In the genomic region with DNA sequence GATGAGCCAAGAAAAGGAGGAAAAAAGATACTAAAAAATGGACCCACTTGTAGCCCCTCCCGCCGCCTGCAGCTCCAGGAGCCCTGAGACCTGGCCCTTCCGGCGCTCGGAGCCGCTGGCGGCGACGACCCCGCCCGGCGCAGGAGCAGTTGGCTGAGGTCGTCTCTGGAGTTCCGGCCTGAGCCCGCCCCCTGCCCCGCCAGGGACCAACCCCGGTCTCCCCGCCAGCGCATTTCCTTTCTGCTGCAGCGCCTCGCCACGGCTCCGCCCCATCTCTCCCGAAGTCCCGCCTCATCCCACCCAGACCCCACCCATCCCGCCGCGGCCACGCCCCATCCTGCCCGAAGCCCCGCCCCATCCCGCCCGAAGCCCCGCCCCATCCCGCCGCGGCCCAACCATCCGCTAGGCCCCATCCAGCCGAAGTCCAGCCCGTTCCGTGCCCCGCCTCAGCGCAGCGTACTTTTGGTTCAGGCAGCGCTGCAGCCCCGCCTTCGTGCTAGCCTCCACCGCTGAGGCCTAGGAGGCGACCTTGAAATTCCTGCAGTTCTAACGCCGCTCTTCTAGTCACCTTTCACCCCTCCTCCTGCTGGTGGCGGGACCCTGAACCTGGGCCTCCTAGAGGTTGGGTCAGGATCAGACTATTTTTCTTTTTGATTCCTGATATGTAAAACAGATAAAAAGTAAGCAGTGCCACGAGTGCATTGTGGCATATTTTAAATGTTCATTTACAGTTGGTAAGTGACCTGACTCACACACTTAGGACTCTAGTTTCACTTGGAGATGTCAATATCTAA, we compare ENCODE assay signal across 1 cellular context.
TF ChIP-seq lines count a peak whose summit lies in the region.

A gene with protein sequence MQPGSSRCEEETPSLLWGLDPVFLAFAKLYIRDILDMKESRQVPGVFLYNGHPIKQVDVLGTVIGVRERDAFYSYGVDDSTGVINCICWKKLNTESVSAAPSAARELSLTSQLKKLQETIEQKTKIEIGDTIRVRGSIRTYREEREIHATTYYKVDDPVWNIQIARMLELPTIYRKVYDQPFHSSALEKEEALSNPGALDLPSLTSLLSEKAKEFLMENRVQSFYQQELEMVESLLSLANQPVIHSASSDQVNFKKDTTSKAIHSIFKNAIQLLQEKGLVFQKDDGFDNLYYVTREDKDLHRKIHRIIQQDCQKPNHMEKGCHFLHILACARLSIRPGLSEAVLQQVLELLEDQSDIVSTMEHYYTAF (minus strand): TSS at position 132 of the 794 bp plus-strand sequence. CDS start 590 bp downstream, outside the sequence.

TF ChIP-seq in HepG2, 621 proteins besides CTCF, POLR2A, EP300 and RAD21 (continued from another document and continues in another):
- TF ChIP-seq, protein P1, sequence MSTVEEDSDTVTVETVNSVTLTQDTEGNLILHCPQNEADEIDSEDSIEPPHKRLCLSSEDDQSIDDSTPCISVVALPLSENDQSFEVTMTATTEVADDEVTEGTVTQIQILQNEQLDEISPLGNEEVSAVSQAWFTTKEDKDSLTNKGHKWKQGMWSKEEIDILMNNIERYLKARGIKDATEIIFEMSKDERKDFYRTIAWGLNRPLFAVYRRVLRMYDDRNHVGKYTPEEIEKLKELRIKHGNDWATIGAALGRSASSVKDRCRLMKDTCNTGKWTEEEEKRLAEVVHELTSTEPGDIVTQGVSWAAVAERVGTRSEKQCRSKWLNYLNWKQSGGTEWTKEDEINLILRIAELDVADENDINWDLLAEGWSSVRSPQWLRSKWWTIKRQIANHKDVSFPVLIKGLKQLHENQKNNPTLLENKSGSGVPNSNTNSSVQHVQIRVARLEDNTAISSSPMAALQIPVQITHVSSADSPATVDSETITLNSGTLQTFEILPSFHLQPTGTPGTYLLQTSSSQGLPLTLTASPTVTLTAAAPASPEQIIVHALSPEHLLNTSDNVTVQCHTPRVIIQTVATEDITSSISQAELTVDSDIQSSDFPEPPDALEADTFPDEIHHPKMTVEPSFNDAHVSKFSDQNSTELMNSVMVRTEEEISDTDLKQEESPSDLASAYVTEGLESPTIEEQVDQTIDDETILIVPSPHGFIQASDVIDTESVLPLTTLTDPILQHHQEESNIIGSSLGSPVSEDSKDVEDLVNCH (CRISPR knock-in tag; IDR thresholded peaks at IDR 0.05), result no peak
- TF ChIP-seq GZF1 (CRISPR knock-in tag; IDR thresholded peaks at IDR 0.05) (no peak), MYC (CRISPR knock-in tag; IDR thresholded peaks at IDR 0.05; ENCODE audit: borderline replicate concordance) (peak; percentile 66; the same call in 1 of the 2 replicates), HNRNPH1 (optimal IDR thresholded peaks at IDR 0.05; ENCODE audit: low read depth, low read length) (no peak), ZNF572 (CRISPR knock-in tag; IDR thresholded peaks at IDR 0.05) (no peak), DNMT3B (CRISPR knock-in tag; conservative IDR thresholded peaks at IDR 0.05) (no peak), DPF2 (CRISPR knock-in tag; IDR thresholded peaks at IDR 0.05; ENCODE audit: borderline replicate concordance, low read depth) (peak; percentile 70; the same call in 1 of the 2 replicates), ZNF30 (CRISPR knock-in tag; IDR thresholded peaks at IDR 0.05) (no peak), KDM5B (CRISPR knock-in tag; IDR thresholded peaks at IDR 0.05; ENCODE audit: borderline replicate concordance) (peak; percentile 85; the same call in 1 of the 2 replicates), PITX1 (CRISPR knock-in tag; IDR thresholded peaks at IDR 0.05) (no peak; the same call in 1 of the 2 replicates), ZNF101 (CRISPR knock-in tag; IDR thresholded peaks at IDR 0.05; ENCODE audit: borderline replicate concordance, low read depth) (no peak), ISX (CRISPR knock-in tag; conservative IDR thresholded peaks at IDR 0.05) (no peak), ZNF841 (CRISPR knock-in tag; IDR thresholded peaks at IDR 0.05; ENCODE audit: borderline replicate concordance) (no peak), ZNF251 (CRISPR knock-in tag; IDR thresholded peaks at IDR 0.05) (no peak), TEAD3 (CRISPR knock-in tag; optimal IDR thresholded peaks at IDR 0.05; ENCODE audit: borderline replicate concordance) (peak; percentile 99), ZNF614 (CRISPR knock-in tag; IDR thresholded peaks at IDR 0.05; ENCODE audit: borderline replicate concordance) (peak; percentile 83), ZNF317 (CRISPR knock-in tag; IDR thresholded peaks at IDR 0.05) (no peak)
- TF ChIP-seq, protein P2, sequence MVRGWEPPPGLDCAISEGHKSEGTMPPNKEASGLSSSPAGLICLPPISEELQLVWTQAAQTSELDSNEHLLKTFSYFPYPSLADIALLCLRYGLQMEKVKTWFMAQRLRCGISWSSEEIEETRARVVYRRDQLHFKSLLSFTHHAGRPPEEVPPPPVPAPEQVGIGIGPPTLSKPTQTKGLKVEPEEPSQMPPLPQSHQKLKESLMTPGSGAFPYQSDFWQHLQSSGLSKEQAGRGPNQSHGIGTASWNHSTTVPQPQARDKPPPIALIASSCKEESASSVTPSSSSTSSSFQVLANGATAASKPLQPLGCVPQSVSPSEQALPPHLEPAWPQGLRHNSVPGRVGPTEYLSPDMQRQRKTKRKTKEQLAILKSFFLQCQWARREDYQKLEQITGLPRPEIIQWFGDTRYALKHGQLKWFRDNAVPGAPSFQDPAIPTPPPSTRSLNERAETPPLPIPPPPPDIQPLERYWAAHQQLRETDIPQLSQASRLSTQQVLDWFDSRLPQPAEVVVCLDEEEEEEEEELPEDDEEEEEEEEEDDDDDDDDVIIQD (CRISPR knock-in tag; IDR thresholded peaks at IDR 0.05; ENCODE audit: low read depth), result peak; percentile 61; the same call in 1 of the 2 replicates
- TF ChIP-seq, protein P3, sequence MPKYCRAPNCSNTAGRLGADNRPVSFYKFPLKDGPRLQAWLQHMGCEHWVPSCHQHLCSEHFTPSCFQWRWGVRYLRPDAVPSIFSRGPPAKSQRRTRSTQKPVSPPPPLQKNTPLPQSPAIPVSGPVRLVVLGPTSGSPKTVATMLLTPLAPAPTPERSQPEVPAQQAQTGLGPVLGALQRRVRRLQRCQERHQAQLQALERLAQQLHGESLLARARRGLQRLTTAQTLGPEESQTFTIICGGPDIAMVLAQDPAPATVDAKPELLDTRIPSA (CRISPR knock-in tag; IDR thresholded peaks at IDR 0.05; ENCODE audit: borderline replicate concordance), result no peak
- TF ChIP-seq, protein P4, sequence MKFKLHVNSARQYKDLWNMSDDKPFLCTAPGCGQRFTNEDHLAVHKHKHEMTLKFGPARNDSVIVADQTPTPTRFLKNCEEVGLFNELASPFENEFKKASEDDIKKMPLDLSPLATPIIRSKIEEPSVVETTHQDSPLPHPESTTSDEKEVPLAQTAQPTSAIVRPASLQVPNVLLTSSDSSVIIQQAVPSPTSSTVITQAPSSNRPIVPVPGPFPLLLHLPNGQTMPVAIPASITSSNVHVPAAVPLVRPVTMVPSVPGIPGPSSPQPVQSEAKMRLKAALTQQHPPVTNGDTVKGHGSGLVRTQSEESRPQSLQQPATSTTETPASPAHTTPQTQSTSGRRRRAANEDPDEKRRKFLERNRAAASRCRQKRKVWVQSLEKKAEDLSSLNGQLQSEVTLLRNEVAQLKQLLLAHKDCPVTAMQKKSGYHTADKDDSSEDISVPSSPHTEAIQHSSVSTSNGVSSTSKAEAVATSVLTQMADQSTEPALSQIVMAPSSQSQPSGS (CRISPR knock-in tag; IDR thresholded peaks at IDR 0.05), result peak; percentile 38; the same call in 1 of the 2 replicates
- TF ChIP-seq, protein P5, sequence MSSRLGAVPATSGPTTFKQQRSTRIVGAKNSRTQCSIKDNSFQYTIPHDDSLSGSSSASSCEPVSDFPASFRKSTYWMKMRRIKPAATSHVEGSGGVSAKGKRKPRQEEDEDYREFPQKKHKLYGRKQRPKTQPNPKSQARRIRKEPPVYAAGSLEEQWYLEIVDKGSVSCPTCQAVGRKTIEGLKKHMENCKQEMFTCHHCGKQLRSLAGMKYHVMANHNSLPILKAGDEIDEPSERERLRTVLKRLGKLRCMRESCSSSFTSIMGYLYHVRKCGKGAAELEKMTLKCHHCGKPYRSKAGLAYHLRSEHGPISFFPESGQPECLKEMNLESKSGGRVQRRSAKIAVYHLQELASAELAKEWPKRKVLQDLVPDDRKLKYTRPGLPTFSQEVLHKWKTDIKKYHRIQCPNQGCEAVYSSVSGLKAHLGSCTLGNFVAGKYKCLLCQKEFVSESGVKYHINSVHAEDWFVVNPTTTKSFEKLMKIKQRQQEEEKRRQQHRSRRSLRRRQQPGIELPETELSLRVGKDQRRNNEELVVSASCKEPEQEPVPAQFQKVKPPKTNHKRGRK (CRISPR knock-in tag; IDR thresholded peaks at IDR 0.05), result no peak; the same call in 1 of the 2 replicates
- TF ChIP-seq, protein P6, sequence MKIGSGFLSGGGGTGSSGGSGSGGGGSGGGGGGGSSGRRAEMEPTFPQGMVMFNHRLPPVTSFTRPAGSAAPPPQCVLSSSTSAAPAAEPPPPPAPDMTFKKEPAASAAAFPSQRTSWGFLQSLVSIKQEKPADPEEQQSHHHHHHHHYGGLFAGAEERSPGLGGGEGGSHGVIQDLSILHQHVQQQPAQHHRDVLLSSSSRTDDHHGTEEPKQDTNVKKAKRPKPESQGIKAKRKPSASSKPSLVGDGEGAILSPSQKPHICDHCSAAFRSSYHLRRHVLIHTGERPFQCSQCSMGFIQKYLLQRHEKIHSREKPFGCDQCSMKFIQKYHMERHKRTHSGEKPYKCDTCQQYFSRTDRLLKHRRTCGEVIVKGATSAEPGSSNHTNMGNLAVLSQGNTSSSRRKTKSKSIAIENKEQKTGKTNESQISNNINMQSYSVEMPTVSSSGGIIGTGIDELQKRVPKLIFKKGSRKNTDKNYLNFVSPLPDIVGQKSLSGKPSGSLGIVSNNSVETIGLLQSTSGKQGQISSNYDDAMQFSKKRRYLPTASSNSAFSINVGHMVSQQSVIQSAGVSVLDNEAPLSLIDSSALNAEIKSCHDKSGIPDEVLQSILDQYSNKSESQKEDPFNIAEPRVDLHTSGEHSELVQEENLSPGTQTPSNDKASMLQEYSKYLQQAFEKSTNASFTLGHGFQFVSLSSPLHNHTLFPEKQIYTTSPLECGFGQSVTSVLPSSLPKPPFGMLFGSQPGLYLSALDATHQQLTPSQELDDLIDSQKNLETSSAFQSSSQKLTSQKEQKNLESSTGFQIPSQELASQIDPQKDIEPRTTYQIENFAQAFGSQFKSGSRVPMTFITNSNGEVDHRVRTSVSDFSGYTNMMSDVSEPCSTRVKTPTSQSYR (CRISPR knock-in tag; IDR thresholded peaks at IDR 0.05; ENCODE audit: borderline replicate concordance), result peak; percentile 53; the same call in 1 of the 2 replicates
- TF ChIP-seq, protein P7, sequence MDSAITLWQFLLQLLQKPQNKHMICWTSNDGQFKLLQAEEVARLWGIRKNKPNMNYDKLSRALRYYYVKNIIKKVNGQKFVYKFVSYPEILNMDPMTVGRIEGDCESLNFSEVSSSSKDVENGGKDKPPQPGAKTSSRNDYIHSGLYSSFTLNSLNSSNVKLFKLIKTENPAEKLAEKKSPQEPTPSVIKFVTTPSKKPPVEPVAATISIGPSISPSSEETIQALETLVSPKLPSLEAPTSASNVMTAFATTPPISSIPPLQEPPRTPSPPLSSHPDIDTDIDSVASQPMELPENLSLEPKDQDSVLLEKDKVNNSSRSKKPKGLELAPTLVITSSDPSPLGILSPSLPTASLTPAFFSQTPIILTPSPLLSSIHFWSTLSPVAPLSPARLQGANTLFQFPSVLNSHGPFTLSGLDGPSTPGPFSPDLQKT (CRISPR knock-in tag; IDR thresholded peaks at IDR 0.05; ENCODE audit: borderline replicate concordance), result no peak
- TF ChIP-seq, protein P8, sequence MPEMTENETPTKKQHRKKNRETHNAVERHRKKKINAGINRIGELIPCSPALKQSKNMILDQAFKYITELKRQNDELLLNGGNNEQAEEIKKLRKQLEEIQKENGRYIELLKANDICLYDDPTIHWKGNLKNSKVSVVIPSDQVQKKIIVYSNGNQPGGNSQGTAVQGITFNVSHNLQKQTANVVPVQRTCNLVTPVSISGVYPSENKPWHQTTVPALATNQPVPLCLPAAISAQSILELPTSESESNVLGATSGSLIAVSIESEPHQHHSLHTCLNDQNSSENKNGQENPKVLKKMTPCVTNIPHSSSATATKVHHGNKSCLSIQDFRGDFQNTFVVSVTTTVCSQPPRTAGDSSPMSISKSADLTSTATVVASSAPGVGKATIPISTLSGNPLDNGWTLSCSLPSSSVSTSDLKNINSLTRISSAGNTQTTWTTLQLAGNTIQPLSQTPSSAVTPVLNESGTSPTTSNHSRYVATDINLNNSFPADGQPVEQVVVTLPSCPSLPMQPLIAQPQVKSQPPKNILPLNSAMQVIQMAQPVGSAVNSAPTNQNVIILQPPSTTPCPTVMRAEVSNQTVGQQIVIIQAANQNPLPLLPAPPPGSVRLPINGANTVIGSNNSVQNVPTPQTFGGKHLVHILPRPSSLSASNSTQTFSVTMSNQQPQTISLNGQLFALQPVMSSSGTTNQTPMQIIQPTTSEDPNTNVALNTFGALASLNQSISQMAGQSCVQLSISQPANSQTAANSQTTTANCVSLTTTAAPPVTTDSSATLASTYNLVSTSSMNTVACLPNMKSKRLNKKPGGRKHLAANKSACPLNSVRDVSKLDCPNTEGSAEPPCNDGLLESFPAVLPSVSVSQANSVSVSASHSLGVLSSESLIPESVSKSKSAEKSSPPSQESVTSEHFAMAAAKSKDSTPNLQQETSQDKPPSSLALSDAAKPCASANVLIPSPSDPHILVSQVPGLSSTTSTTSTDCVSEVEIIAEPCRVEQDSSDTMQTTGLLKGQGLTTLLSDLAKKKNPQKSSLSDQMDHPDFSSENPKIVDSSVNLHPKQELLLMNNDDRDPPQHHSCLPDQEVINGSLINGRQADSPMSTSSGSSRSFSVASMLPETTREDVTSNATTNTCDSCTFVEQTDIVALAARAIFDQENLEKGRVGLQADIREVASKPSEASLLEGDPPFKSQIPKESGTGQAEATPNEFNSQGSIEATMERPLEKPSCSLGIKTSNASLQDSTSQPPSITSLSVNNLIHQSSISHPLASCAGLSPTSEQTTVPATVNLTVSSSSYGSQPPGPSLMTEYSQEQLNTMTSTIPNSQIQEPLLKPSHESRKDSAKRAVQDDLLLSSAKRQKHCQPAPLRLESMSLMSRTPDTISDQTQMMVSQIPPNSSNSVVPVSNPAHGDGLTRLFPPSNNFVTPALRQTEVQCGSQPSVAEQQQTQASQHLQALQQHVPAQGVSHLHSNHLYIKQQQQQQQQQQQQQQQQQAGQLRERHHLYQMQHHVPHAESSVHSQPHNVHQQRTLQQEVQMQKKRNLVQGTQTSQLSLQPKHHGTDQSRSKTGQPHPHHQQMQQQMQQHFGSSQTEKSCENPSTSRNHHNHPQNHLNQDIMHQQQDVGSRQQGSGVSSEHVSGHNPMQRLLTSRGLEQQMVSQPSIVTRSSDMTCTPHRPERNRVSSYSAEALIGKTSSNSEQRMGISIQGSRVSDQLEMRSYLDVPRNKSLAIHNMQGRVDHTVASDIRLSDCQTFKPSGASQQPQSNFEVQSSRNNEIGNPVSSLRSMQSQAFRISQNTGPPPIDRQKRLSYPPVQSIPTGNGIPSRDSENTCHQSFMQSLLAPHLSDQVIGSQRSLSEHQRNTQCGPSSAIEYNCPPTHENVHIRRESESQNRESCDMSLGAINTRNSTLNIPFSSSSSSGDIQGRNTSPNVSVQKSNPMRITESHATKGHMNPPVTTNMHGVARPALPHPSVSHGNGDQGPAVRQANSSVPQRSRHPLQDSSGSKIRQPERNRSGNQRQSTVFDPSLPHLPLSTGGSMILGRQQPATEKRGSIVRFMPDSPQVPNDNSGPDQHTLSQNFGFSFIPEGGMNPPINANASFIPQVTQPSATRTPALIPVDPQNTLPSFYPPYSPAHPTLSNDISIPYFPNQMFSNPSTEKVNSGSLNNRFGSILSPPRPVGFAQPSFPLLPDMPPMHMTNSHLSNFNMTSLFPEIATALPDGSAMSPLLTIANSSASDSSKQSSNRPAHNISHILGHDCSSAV (CRISPR knock-in tag; IDR thresholded peaks at IDR 0.05; ENCODE audit: borderline replicate concordance), result no peak
